1 cellular context compared by ENCODE assay signal in the genomic region with DNA sequence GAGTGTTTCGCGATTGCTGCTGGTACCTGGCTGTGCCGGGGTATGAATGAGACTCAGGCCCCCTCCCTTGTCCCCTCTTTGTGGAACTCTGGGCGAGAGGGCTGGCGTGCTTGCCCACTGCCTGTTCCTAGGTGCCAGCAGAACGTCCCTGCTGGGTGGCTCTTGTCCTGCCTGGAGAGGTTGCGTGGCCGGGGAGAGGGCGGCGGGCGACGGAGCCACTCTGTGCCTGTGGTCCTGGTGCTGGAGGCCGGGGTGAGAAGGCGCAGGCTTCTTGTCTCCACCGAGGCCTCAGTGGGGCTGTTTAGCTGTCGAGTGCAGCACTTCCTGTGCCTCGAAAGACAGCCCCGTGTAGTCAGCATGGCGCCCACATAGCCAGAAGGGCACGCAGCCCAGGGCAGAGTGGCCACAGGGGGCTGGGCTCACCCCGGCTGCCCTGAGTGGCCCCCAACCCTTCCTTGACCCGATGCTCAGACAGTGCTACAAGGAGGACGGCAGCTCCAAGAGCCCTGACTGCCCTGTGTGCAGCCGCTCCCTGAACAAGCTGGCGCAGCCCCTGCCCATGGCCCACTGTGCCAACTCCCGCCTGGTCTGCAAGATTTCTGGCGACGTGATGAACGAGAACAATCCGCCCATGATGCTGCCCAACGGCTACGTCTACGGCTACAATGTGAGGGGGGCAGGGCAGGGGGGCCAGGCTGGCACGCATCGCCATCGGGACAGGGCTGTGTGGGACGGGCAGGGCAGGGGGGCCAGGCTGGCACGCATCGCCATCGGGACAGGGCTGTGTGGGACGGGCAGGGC.
TF ChIP-seq lines count a peak whose summit lies in the region.

No MANE protein-coding gene starts in this region.

TF ChIP-seq in IMR-90, 13 proteins besides CTCF, POLR2A, EP300 and RAD21:
- TF ChIP-seq RCOR1 (IDR thresholded peaks at IDR 0.05; ENCODE audit: insufficient replicate concordance, low read length): no peak
- TF ChIP-seq MAZ (IDR thresholded peaks at IDR 0.05; ENCODE audit: borderline replicate concordance, low read depth, low read length): no peak
- no peak for TF ChIP-seq NFE2L2 (IDR thresholded peaks at IDR 0.05; ENCODE audit: low read depth, low read length)
- no peak for TF ChIP-seq FOS (IDR thresholded peaks at IDR 0.05; ENCODE audit: low read depth, low read length)
